In the genomic region with DNA sequence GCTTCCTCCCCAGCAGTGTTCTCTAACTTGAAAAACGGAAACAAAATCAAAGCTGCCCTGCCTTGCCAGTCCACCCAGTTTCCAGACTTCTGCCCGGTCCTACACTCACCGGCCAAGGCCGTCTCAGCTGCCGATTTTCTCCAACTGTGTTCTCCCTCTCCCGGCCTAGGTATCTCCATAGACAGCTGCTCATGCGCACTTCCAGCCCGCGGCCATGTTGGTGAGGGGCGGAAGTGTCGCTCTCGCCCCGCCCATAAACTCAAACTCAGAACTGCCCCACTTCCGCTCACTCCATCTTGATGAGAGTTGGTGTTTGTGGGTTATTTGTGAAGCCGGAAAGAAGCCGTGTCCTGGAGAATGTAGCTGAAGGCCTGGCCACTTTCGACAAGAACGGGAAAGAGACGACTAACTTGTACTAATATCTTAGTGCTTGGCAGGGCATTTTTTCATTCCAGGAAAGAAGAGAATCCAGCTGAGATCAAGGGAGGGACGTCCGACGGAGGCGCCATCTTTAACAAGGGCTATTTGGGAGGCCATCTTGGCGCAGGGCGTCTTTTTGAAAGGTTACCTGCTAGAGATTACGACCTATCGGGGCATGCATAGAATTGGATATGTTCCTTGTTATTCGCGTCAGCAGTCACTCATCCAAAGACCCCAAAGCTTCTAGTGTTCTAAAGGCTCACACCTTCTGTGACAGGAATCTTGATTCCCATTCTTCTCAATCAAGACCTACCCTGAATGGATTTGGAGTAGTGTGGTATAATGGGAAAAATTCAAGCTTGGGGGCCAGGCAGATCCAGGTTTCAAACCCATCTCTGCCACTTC, we compare ENCODE assay signal across 1 cellular context.
TF ChIP-seq lines count a peak whose summit lies in the region.

A gene with protein sequence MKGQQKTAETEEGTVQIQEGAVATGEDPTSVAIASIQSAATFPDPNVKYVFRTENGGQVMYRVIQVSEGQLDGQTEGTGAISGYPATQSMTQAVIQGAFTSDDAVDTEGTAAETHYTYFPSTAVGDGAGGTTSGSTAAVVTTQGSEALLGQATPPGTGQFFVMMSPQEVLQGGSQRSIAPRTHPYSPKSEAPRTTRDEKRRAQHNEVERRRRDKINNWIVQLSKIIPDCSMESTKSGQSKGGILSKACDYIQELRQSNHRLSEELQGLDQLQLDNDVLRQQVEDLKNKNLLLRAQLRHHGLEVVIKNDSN (minus strand): TSS at position 229 of the 825 bp plus-strand sequence. CDS start 2,702 bp downstream, outside the sequence.

TF ChIP-seq in GM12878, 131 proteins besides CTCF, POLR2A, EP300 and RAD21 (continued from another document and continues in another):
- TF ChIP-seq MEF2B (IDR thresholded peaks at IDR 0.05; ENCODE audit: partially characterized antibody, poor library complexity, severe bottlenecking) (peak; percentile 42), CBX5 (IDR thresholded peaks at IDR 0.05; ENCODE audit: low read depth) (no peak; the same call in 1 of the 2 replicates), GABPA (IDR thresholded peaks at IDR 0.05; ENCODE audit: low read depth) (peak; percentile 97), ESRRA (IDR thresholded peaks at IDR 0.05; ENCODE audit: low read length) (0 out of 2 replicates have a peak, but pooled peaks have one; percentile 30), RAD51 (IDR thresholded peaks at IDR 0.05) (peak; percentile 56; the same call in 1 of the 2 replicates), BMI1 (IDR thresholded peaks at IDR 0.05; ENCODE audit: borderline replicate concordance) (no peak), SPI1 (IDR thresholded peaks at IDR 0.05; ENCODE audit: borderline replicate concordance, insufficient read depth, low read depth, low read length) (peak; percentile 78), IKZF1 (conservative IDR thresholded peaks at IDR 0.05) (peak; percentile 39; the same call in 1 of the 2 replicates), POLR2AphosphoS2 (IDR thresholded peaks at IDR 0.05; ENCODE audit: low read depth, low read length) (peak; percentile 95), MXI1 (IDR thresholded peaks at IDR 0.05; ENCODE audit: low read depth, low read length) (peak; percentile 28; the same call in 1 of the 2 replicates), ZNF274 (IDR thresholded peaks at IDR 0.05; ENCODE audit: insufficient read depth, insufficient read length) (no peak), FOXM1 (IDR thresholded peaks at IDR 0.05; ENCODE audit: low read depth, low read length) (peak; percentile 61; the same call in 1 of the 2 replicates), POU2F2 (IDR thresholded peaks at IDR 0.05; ENCODE audit: borderline replicate concordance, low read depth, low read length) (peak; percentile 37; the same call in 1 of the 3 replicates), ZNF207 (IDR thresholded peaks at IDR 0.05; ENCODE audit: borderline replicate concordance) (no peak), SP1 (IDR thresholded peaks at IDR 0.05; ENCODE audit: low read depth, low read length) (peak; percentile 63), TBL1XR1 (IDR thresholded peaks at IDR 0.05; ENCODE audit: low read depth, low read length) (no peak; the same call in 1 of the 2 replicates), EGR1 (IDR thresholded peaks at IDR 0.05; ENCODE audit: borderline replicate concordance in 1 of 2, low read depth in 2 of 2, low read length in 2 of 2) (no peak; a peak in 1 of 3 replicates), SRF (IDR thresholded peaks at IDR 0.05; ENCODE audit: low read depth in 2 of 2, low read length in 2 of 2) (no peak), SMARCA5 (IDR thresholded peaks at IDR 0.05) (peak; percentile 97), HCFC1 (IDR thresholded peaks at IDR 0.05; ENCODE audit: low read length) (peak; percentile 78), NR2C1 (IDR thresholded peaks at IDR 0.05) (peak; percentile 83), ASH2L (IDR thresholded peaks at IDR 0.05; ENCODE audit: borderline replicate concordance, low read depth) (no peak), CBFB (IDR thresholded peaks at IDR 0.05; ENCODE audit: low read depth) (peak; percentile 77; the same call in 1 of the 2 replicates), HDAC6 (IDR thresholded peaks at IDR 0.05; ENCODE audit: unreplicated experiment) (peak; percentile 46), CREM (IDR thresholded peaks at IDR 0.05; ENCODE audit: low read depth) (peak; percentile 68; the same call in 1 of the 2 replicates), ZSCAN29 (IDR thresholded peaks at IDR 0.05) (0 out of 2 replicates have a peak, but pooled peaks have one; percentile 16), ZBED1 (IDR thresholded peaks at IDR 0.05; ENCODE audit: borderline replicate concordance) (peak; percentile 57), EED (IDR thresholded peaks at IDR 0.05; ENCODE audit: low read depth) (0 out of 2 replicates have a peak, but pooled peaks have one; percentile 7), BACH1 (IDR thresholded peaks at IDR 0.05; ENCODE audit: borderline replicate concordance) (peak; percentile 30), RUNX3 (IDR thresholded peaks at IDR 0.05; ENCODE audit: low read length) (peak; percentile 85), MTA2 (IDR thresholded peaks at IDR 0.05; ENCODE audit: low read depth) (no peak), SIN3A (IDR thresholded peaks at IDR 0.05; ENCODE audit: low read depth, low read length) (no peak), CHD1 (IDR thresholded peaks at IDR 0.05; ENCODE audit: low read depth, low read length) (peak; percentile 94; the same call in 1 of the 2 replicates), STAT1 (conservative IDR thresholded peaks at IDR 0.05) (no peak; the same call in 1 of the 2 replicates), CBX3 (IDR thresholded peaks at IDR 0.05; ENCODE audit: borderline replicate concordance, low read depth) (no peak), SIX5 (IDR thresholded peaks at IDR 0.05; ENCODE audit: low read depth, low read length, severe bottlenecking) (peak; percentile 71)
- TF ChIP-seq, protein P1, sequence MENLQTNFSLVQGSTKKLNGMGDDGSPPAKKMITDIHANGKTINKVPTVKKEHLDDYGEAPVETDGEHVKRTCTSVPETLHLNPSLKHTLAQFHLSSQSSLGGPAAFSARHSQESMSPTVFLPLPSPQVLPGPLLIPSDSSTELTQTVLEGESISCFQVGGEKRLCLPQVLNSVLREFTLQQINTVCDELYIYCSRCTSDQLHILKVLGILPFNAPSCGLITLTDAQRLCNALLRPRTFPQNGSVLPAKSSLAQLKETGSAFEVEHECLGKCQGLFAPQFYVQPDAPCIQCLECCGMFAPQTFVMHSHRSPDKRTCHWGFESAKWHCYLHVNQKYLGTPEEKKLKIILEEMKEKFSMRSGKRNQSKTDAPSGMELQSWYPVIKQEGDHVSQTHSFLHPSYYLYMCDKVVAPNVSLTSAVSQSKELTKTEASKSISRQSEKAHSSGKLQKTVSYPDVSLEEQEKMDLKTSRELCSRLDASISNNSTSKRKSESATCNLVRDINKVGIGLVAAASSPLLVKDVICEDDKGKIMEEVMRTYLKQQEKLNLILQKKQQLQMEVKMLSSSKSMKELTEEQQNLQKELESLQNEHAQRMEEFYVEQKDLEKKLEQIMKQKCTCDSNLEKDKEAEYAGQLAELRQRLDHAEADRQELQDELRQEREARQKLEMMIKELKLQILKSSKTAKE (IDR thresholded peaks at IDR 0.05; ENCODE audit: low read depth, poor library complexity, severe bottlenecking), result no peak
- TF ChIP-seq, protein P2, sequence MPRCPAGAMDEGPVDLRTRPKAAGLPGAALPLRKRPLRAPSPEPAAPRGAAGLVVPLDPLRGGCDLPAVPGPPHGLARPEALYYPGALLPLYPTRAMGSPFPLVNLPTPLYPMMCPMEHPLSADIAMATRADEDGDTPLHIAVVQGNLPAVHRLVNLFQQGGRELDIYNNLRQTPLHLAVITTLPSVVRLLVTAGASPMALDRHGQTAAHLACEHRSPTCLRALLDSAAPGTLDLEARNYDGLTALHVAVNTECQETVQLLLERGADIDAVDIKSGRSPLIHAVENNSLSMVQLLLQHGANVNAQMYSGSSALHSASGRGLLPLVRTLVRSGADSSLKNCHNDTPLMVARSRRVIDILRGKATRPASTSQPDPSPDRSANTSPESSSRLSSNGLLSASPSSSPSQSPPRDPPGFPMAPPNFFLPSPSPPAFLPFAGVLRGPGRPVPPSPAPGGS (IDR thresholded peaks at IDR 0.05; ENCODE audit: borderline replicate concordance, insufficient read depth, low read depth, low read length, poor library complexity, severe bottlenecking), result peak; percentile 46
- TF ChIP-seq, protein P3, sequence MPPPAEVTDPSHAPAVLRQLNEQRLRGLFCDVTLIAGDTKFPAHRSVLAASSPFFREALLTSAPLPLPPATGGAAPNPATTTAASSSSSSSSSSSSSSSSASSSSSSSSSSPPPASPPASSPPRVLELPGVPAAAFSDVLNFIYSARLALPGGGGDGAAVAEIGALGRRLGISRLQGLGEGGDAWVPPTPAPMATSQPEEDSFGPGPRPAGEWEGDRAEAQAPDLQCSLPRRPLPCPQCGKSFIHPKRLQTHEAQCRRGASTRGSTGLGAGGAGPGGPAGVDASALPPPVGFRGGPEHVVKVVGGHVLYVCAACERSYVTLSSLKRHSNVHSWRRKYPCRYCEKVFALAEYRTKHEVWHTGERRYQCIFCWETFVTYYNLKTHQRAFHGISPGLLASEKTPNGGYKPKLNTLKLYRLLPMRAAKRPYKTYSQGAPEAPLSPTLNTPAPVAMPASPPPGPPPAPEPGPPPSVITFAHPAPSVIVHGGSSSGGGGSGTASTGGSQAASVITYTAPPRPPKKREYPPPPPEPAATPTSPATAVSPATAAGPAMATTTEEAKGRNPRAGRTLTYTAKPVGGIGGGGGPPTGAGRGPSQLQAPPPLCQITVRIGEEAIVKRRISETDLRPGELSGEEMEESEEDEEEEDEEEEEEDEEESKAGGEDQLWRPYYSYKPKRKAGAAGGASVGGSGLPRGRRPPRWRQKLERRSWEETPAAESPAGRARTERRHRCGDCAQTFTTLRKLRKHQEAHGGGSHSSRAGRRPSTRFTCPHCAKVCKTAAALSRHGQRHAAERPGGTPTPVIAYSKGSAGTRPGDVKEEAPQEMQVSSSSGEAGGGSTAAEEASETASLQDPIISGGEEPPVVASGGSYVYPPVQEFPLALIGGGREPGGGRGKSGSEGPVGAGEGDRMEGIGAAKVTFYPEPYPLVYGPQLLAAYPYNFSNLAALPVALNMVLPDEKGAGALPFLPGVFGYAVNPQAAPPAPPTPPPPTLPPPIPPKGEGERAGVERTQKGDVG (CRISPR knock-in tag; IDR thresholded peaks at IDR 0.05), result no peak; the same call in 1 of the 2 replicates
- TF ChIP-seq, protein P4, sequence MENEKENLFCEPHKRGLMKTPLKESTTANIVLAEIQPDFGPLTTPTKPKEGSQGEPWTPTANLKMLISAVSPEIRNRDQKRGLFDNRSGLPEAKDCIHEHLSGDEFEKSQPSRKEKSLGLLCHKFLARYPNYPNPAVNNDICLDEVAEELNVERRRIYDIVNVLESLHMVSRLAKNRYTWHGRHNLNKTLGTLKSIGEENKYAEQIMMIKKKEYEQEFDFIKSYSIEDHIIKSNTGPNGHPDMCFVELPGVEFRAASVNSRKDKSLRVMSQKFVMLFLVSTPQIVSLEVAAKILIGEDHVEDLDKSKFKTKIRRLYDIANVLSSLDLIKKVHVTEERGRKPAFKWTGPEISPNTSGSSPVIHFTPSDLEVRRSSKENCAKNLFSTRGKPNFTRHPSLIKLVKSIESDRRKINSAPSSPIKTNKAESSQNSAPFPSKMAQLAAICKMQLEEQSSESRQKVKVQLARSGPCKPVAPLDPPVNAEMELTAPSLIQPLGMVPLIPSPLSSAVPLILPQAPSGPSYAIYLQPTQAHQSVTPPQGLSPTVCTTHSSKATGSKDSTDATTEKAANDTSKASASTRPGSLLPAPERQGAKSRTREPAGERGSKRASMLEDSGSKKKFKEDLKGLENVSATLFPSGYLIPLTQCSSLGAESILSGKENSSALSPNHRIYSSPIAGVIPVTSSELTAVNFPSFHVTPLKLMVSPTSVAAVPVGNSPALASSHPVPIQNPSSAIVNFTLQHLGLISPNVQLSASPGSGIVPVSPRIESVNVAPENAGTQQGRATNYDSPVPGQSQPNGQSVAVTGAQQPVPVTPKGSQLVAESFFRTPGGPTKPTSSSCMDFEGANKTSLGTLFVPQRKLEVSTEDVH (IDR thresholded peaks at IDR 0.05; ENCODE audit: low read depth, partially characterized antibody), result peak; percentile 84
- TF ChIP-seq, protein P5, sequence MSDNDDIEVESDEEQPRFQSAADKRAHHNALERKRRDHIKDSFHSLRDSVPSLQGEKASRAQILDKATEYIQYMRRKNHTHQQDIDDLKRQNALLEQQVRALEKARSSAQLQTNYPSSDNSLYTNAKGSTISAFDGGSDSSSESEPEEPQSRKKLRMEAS (IDR thresholded peaks at IDR 0.05; ENCODE audit: low read depth, low read length), result no peak
- TF ChIP-seq, protein P6, sequence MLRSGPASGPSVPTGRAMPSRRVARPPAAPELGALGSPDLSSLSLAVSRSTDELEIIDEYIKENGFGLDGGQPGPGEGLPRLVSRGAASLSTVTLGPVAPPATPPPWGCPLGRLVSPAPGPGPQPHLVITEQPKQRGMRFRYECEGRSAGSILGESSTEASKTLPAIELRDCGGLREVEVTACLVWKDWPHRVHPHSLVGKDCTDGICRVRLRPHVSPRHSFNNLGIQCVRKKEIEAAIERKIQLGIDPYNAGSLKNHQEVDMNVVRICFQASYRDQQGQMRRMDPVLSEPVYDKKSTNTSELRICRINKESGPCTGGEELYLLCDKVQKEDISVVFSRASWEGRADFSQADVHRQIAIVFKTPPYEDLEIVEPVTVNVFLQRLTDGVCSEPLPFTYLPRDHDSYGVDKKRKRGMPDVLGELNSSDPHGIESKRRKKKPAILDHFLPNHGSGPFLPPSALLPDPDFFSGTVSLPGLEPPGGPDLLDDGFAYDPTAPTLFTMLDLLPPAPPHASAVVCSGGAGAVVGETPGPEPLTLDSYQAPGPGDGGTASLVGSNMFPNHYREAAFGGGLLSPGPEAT (IDR thresholded peaks at IDR 0.05; ENCODE audit: low read depth), result peak; percentile 87
- TF ChIP-seq, protein P7, sequence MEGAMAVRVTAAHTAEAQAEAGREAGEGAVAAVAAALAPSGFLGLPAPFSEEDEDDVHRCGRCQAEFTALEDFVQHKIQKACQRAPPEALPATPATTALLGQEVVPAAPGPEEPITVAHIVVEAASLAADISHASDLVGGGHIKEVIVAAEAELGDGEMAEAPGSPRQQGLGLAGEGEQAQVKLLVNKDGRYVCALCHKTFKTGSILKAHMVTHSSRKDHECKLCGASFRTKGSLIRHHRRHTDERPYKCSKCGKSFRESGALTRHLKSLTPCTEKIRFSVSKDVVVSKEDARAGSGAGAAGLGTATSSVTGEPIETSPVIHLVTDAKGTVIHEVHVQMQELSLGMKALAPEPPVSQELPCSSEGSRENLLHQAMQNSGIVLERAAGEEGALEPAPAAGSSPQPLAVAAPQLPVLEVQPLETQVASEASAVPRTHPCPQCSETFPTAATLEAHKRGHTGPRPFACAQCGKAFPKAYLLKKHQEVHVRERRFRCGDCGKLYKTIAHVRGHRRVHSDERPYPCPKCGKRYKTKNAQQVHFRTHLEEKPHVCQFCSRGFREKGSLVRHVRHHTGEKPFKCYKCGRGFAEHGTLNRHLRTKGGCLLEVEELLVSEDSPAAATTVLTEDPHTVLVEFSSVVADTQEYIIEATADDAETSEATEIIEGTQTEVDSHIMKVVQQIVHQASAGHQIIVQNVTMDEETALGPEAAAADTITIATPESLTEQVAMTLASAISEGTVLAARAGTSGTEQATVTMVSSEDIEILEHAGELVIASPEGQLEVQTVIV (IDR thresholded peaks at IDR 0.05; ENCODE audit: borderline replicate concordance, partially characterized antibody), result peak; percentile 56
- TF ChIP-seq, protein P8, sequence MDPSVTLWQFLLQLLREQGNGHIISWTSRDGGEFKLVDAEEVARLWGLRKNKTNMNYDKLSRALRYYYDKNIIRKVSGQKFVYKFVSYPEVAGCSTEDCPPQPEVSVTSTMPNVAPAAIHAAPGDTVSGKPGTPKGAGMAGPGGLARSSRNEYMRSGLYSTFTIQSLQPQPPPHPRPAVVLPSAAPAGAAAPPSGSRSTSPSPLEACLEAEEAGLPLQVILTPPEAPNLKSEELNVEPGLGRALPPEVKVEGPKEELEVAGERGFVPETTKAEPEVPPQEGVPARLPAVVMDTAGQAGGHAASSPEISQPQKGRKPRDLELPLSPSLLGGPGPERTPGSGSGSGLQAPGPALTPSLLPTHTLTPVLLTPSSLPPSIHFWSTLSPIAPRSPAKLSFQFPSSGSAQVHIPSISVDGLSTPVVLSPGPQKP (IDR thresholded peaks at IDR 0.05; ENCODE audit: low read depth, low read length), result 0 out of 2 replicates have a peak, but pooled peaks have one; percentile 16
